15 cellular contexts compared by ENCODE assay signal in the genomic region with DNA sequence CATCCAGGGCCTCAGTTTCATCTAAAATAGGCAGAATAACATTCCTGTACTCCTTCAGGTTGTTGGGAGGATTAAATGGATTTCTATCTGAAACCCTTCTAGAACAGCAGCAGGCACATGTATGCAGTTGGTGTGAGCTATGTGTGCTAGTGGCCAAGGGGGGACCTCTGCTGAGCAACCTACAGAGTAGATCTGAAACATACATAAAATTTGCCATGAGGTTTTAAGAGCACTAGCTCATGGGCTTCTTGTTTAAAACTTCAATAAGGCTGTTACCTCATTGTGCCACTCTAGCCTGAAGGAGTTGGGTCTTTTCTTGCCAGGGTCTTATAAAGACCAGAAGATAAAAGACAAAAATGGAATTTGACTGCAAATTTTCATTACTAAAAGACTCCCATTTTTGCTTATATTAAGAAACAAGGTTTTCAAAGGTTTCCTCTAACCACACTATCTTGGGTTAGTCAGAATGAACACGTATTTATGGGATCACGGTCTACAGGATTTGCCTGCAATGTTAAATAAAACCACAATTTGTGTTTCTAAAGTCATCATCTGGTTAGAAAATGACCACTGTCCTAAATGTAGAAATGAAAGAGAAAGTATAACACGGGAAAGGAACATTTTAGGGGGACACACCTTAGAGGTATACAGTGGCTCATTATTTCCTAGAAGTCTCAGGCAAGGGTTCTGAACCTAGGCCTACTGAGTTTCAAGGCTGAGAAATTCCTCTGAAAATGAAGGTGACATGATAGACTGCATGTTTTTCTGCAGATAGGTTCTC.
DNase-seq lines count a peak whose midpoint lies in the region; ATAC-seq and TF ChIP-seq lines count a peak whose summit lies in the region.
"Had no signal": no experiment of that assay in that cellular context is flagged by ENCODE, and none has a peak within 500 bp of the region (broad histone marks: within the 10 kb centered on the region; RNA-seq: fewer than 3 reads in every experiment).

No MANE protein-coding gene starts in this region.

- H3K27me3 Mint-ChIP-seq in activated CD8-positive, alpha-beta memory T cell treated with anti-CD3 and anti-CD28 coated beads, Interleukin-2, amount 10 ng/mL, durations not matched to agents 7 days and 5 days: peaks cover 5% of the 10 kb centered on the region
- peaks cover 5% of the 10 kb centered on the region for H3K27me3 Mint-ChIP-seq in activated naive CD8-positive, alpha-beta T cell treated with anti-CD3 and anti-CD28 coated beads, Interleukin-2, amount 50 U/mL, for 24 hours
- H3K27me3 Mint-ChIP-seq in stimulated activated naive CD8-positive, alpha-beta T cell treated with anti-CD3 and anti-CD28 coated beads, Interleukin-15, amount 100 ng/mL, for 72 hours: no peaks in the 10 kb centered on the region
- H3K27me3 Mint-ChIP-seq in glutamatergic neuron (ENCODE audit: unreplicated experiment): peaks cover 2% of the 10 kb centered on the region

- peak overlapping the region; percentile 66 for H3K27ac Mint-ChIP-seq in activated CD8-positive, alpha-beta memory T cell treated with anti-CD3 and anti-CD28 coated beads, Interleukin-2, amount 10 ng/mL, durations not matched to agents 7 days and 5 days
- peak overlapping the region; percentile 7 for H3K27ac Mint-ChIP-seq in activated naive CD8-positive, alpha-beta T cell treated with anti-CD3 and anti-CD28 coated beads, Interleukin-2, amount 50 U/mL, for 24 hours
- H3K27ac Mint-ChIP-seq in stimulated activated naive CD8-positive, alpha-beta T cell treated with anti-CD3 and anti-CD28 coated beads, Interleukin-15, amount 100 ng/mL, for 72 hours: no peak overlapping the region
- H3K27ac Mint-ChIP-seq in glutamatergic neuron (ENCODE audit: unreplicated experiment): no peak overlapping the region
- H3K27ac Mint-ChIP-seq: mesothelial cell of epicardium had no signal

- H3K4me2 ChIP-seq in KMS-11: 0 out of 2 replicates have a peak overlapping the region, but pooled peaks have one; percentile 10
- H3K4me2 ChIP-seq: A549 had no signal

- H3K36me3 Mint-ChIP-seq in activated CD8-positive, alpha-beta memory T cell treated with anti-CD3 and anti-CD28 coated beads, Interleukin-2, amount 10 ng/mL, durations not matched to agents 7 days and 5 days: peaks cover 2% of the 10 kb centered on the region
- H3K36me3 Mint-ChIP-seq in activated naive CD8-positive, alpha-beta T cell treated with anti-CD3 and anti-CD28 coated beads, Interleukin-2, amount 50 U/mL, for 24 hours (ENCODE audit: low read depth): no peaks in the 10 kb centered on the region
- no peaks in the 10 kb centered on the region for H3K36me3 Mint-ChIP-seq in glutamatergic neuron (ENCODE audit: unreplicated experiment)
- H3K36me3 Mint-ChIP-seq: mesothelial cell of epicardium had no signal

- H3K79me2 ChIP-seq in KMS-11 (ENCODE audit: insufficient read depth, low read depth): no peaks in the 10 kb centered on the region

- no peak for TF ChIP-seq POLR2A in GM18505 (IDR thresholded peaks at IDR 0.05; ENCODE audit: borderline replicate concordance, extremely low read depth, insufficient read depth, insufficient read length)

- peak; percentile 79 for ATAC-seq in activated CD8-positive, alpha-beta memory T cell treated with anti-CD3 and anti-CD28 coated beads, Interleukin-2, amount 10 ng/mL, durations not matched to agents 7 days and 5 days
- ATAC-seq in activated naive CD8-positive, alpha-beta T cell treated with anti-CD3 and anti-CD28 coated beads, Interleukin-2, amount 50 U/mL, for 24 hours: peak; percentile 92
- ATAC-seq in stimulated activated naive CD8-positive, alpha-beta T cell treated with anti-CD3 and anti-CD28 coated beads, Interleukin-15, amount 100 ng/mL, for 72 hours: peak; percentile 90
- ATAC-seq in GM18505 (IDR thresholded peaks at IDR 0.05; ENCODE audit: unreplicated experiment): no peak
- ATAC-seq: A549 had no signal

- peaks cover 13% of the 10 kb centered on the region for H3K4me1 Mint-ChIP-seq in activated CD8-positive, alpha-beta memory T cell treated with anti-CD3 and anti-CD28 coated beads, Interleukin-2, amount 10 ng/mL, durations not matched to agents 7 days and 5 days
- no peaks in the 10 kb centered on the region for H3K4me1 Mint-ChIP-seq in activated naive CD8-positive, alpha-beta T cell treated with anti-CD3 and anti-CD28 coated beads, Interleukin-2, amount 50 U/mL, for 24 hours
- peaks cover 19% of the 10 kb centered on the region for H3K4me1 Mint-ChIP-seq in stimulated activated naive CD8-positive, alpha-beta T cell treated with anti-CD3 and anti-CD28 coated beads, Interleukin-15, amount 100 ng/mL, for 72 hours
- no peaks in the 10 kb centered on the region for H3K4me1 Mint-ChIP-seq in glutamatergic neuron (ENCODE audit: low read depth, unreplicated experiment)

- CTCF ChIA-PET in activated CD8-positive, alpha-beta memory T cell treated with anti-CD3 and anti-CD28 coated beads, Interleukin-2, amount 10 ng/mL, durations not matched to agents 7 days and 5 days (lab: Charles Lee): interaction anchor here (1.2 to 2.2 kb wide), 3 partner anchors 12 to 562 kb away, joined by 3 to 6 read pairs (median 5); no protein-coding TSS in a partner anchor

- no peak overlapping the region for H3K9ac ChIP-seq in KMS-11

- TF ChIP-seq CTCF in KMS-11 (conservative IDR thresholded peaks at IDR 0.05; ENCODE audit: low read depth, low read length): no peak
- TF ChIP-seq CTCF in glutamatergic neuron (IDR thresholded peaks at IDR 0.05; ENCODE audit: partially characterized antibody, unreplicated experiment): no peak

- peaks cover 41% of the 10 kb centered on the region for H3K4me1 ChIP-seq in KMS-11 (ENCODE audit: low read depth, poor library complexity, severe bottlenecking)
- H3K4me1 ChIP-seq: Peyer's patch had no signal

- H3K4me3 ChIP-seq in KMS-11 (IDR thresholded peaks at IDR 0.05; ENCODE audit: insufficient read depth, low read depth, low read length): no peak overlapping the region
- H3K4me3 ChIP-seq: A549, Peyer's patch had no signal

- H4K20me1 ChIP-seq in KMS-11 (ENCODE audit: insufficient read depth): no peaks in the 10 kb centered on the region

- no peak overlapping the region for H2AFZ ChIP-seq in KMS-11 (ENCODE audit: low read depth)

- H3K4me3 Mint-ChIP-seq in activated CD8-positive, alpha-beta memory T cell treated with anti-CD3 and anti-CD28 coated beads, Interleukin-2, amount 10 ng/mL, durations not matched to agents 7 days and 5 days: peak overlapping the region; percentile 34
- peak overlapping the region; percentile 29 for H3K4me3 Mint-ChIP-seq in activated naive CD8-positive, alpha-beta T cell treated with anti-CD3 and anti-CD28 coated beads, Interleukin-2, amount 50 U/mL, for 24 hours
- H3K4me3 Mint-ChIP-seq in stimulated activated naive CD8-positive, alpha-beta T cell treated with anti-CD3 and anti-CD28 coated beads, Interleukin-15, amount 100 ng/mL, for 72 hours: peak overlapping the region; percentile 38 to 51
- no peak overlapping the region for H3K4me3 Mint-ChIP-seq in glutamatergic neuron (ENCODE audit: unreplicated experiment)
- H3K4me3 Mint-ChIP-seq: mesothelial cell of epicardium had no signal

- H3K36me3 ChIP-seq in KMS-11 (ENCODE audit: insufficient read depth): no peaks in the 10 kb centered on the region
- H3K36me3 ChIP-seq: Peyer's patch had no signal

- H3K27me3 ChIP-seq in KMS-11 (ENCODE audit: insufficient read depth, low read depth): no peaks in the 10 kb centered on the region
- H3K27me3 ChIP-seq: Peyer's patch had no signal

- no peak for DNase-seq in activated CD8-positive, alpha-beta memory T cell treated with anti-CD3 and anti-CD28 coated beads, Interleukin-2, amount 10 ng/mL, durations not matched to agents 7 days and 5 days
- DNase-seq in activated CD8-positive, alpha-beta memory T cell treated with anti-CD3 and anti-CD28 coated beads, Interleukin-2, amount 50 U/mL, for 48 hours: no peak
- no peak for DNase-seq in activated naive CD8-positive, alpha-beta T cell treated with anti-CD3 and anti-CD28 coated beads, Interleukin-2, amount 50 U/mL, for 24 hours
- DNase-seq in stimulated activated naive CD8-positive, alpha-beta T cell treated with anti-CD3 and anti-CD28 coated beads, Interleukin-15, amount 100 ng/mL, for 72 hours: no peak
- DNase-seq in glutamatergic neuron (no peak), NCI-H2227 (lab: John Stamatoyannopoulos, UW; ENCODE audit: unreplicated experiment) (no peak)
- DNase-seq: activated gamma-delta T cell treated with Interleukin-2 at 50 U/mL for 16 hours; effector memory CD4-positive, alpha-beta T cell; foreskin melanocyte; IMR-90; Peyer's patch had no signal

- H3K27ac ChIP-seq in KMS-11: no peak overlapping the region
- H3K27ac ChIP-seq: A549, Peyer's patch had no signal

- no peaks in the 10 kb centered on the region for H3K9me3 Mint-ChIP-seq in activated CD8-positive, alpha-beta memory T cell treated with anti-CD3 and anti-CD28 coated beads, Interleukin-2, amount 10 ng/mL, durations not matched to agents 7 days and 5 days (ENCODE audit: low read depth)
- H3K9me3 Mint-ChIP-seq in activated naive CD8-positive, alpha-beta T cell treated with anti-CD3 and anti-CD28 coated beads, Interleukin-2, amount 50 U/mL, for 24 hours: no peaks in the 10 kb centered on the region
- no peaks in the 10 kb centered on the region for H3K9me3 Mint-ChIP-seq in stimulated activated naive CD8-positive, alpha-beta T cell treated with anti-CD3 and anti-CD28 coated beads, Interleukin-15, amount 100 ng/mL, for 72 hours
- no peaks in the 10 kb centered on the region for H3K9me3 Mint-ChIP-seq in glutamatergic neuron (ENCODE audit: unreplicated experiment)
- H3K9me3 Mint-ChIP-seq: mesothelial cell of epicardium had no signal

Comparison
In these comparisons a context has a peak if more than half of its experiments do, and no peak if none do; other contexts are left out.
1. H3K27ac Mint-ChIP-seq: peak in activated CD8-positive, alpha-beta memory T cell treated with anti-CD3 and anti-CD28 coated beads, Interleukin-2, amount 10 ng/mL, durations not matched to agents 7 days and 5 days (single experiment) and activated naive CD8-positive, alpha-beta T cell treated with anti-CD3 and anti-CD28 coated beads, Interleukin-2, amount 50 U/mL, for 24 hours (single experiment); none in stimulated activated naive CD8-positive, alpha-beta T cell treated with anti-CD3 and anti-CD28 coated beads, Interleukin-15, amount 100 ng/mL, for 72 hours (0 of 2) and glutamatergic neuron (single experiment).